In genomic region chr6:42674780-42675179, GRCh38 we compare ENCODE assay signal across 20 cellular contexts. TPM values are rescaled to one million over a fixed set of nuclear protein-coding genes. Genes with fewer than 3 reads are reported as not detected.
DNase-seq lines count a peak whose midpoint lies in the region; ATAC-seq, FAIRE-seq and TF ChIP-seq lines count a peak whose summit lies in the region.
"Had no signal": no experiment of that assay in that cellular context is flagged by ENCODE, and none has a peak within 500 bp of the region (broad histone marks: within the 10 kb centered on the region; RNA-seq: fewer than 3 reads in every experiment).

No MANE protein-coding gene starts in this region.

- TF ChIP-seq POLR2A in HepG2 (IDR thresholded peaks at IDR 0.05; ENCODE audit: insufficient read depth in 1 of 2, low read depth in 2 of 2, low read length in 2 of 2) = no peak
- no peak for TF ChIP-seq POLR2A in right lobe of liver (IDR thresholded peaks at IDR 0.05)

- H3K27ac ChIP-seq in HepG2 (ENCODE audit: extremely low read length, insufficient read depth, low read length) (no peak overlapping the region), right lobe of liver (no peak overlapping the region), skeletal muscle tissue (ENCODE audit: low read depth, low read length) (peak overlapping the region; percentile 64)
- H3K27ac ChIP-seq: BLaER1, HL-60 had no signal

- CTCF ChIA-PET in HepG2 (lab: Yijun Ruan, JAX; ENCODE audit: low intra/inter-chr PET ratio, low total read pairs) = no interaction called here

- no peaks in the 10 kb centered on the region for H3K27me3 ChIP-seq in HepG2 (ENCODE audit: control insufficient read depth in 1 of 2, insufficient read depth in 2 of 2, low read length in 2 of 2)
- no peaks in the 10 kb centered on the region for H3K27me3 ChIP-seq in right lobe of liver
- no peaks in the 10 kb centered on the region for H3K27me3 ChIP-seq in skeletal muscle tissue (ENCODE audit: control insufficient read depth in 3 of 3, insufficient read depth in 3 of 3, low read length in 3 of 3)
- H3K27me3 ChIP-seq: BLaER1 had no signal

- no peaks in the 10 kb centered on the region for H3K4me1 ChIP-seq in HepG2 (ENCODE audit: insufficient read depth, low read length)
- H3K4me1 ChIP-seq in right lobe of liver = no peaks in the 10 kb centered on the region
- H3K4me1 ChIP-seq in skeletal muscle tissue (ENCODE audit: control insufficient read depth in 3 of 3, insufficient read depth in 3 of 3, low read length in 3 of 3) = peaks cover 17 to 34% (median 28%) of the 10 kb centered on the region in 3 donors
- H3K4me1 ChIP-seq: BLaER1 had no signal

- H3K4me3 ChIP-seq in HepG2 (replicated peaks in 1 of 3; ENCODE audit: insufficient read depth in 1 of 3, low read depth in 2 of 3, low read length in 3 of 3) (no peak overlapping the region), right lobe of liver (no peak overlapping the region), skeletal muscle tissue (ENCODE audit: low read length in 3 of 3) (no peak overlapping the region)
- H3K4me3 ChIP-seq: BLaER1 had no signal

- WGBS in HepG2 (ENCODE audit: low lambda C conversion rate) = 98% methylated on average over 3 of the region's 3 CpGs
- WGBS in right lobe of liver (ENCODE audit: insufficient coverage, low coverage, low lambda C conversion rate, missing lambda C conversion rate) = 70% methylated on average over 1 of the region's 3 CpGs

- H3K9me3 ChIP-seq in HepG2 (ENCODE audit: low read length) (no peaks in the 10 kb centered on the region), right lobe of liver (no peaks in the 10 kb centered on the region), skeletal muscle tissue (ENCODE audit: control insufficient read depth in 3 of 3, low read length in 3 of 3) (no peaks in the 10 kb centered on the region)
- H3K9me3 ChIP-seq: BLaER1 had no signal

- no TSS peak for BruUV-seq in HepG2 (replicated peaks; lab: Mats Ljungman, UMichigan)

- no peak for FAIRE-seq in HepG2 (lab: Jason Lieb, UNC)

- ATAC-seq in HepG2 (no peak), right lobe of liver (no peak), GM19351 (IDR thresholded peaks at IDR 0.05; ENCODE audit: unreplicated experiment) (no peak), HG02938 (IDR thresholded peaks at IDR 0.05; ENCODE audit: unreplicated experiment) (no peak)

- peaks cover 36 to 93% of the 10 kb centered on the region in 2 experiments for H3K36me3 ChIP-seq in HepG2 (replicated peaks in 1 of 2; ENCODE audit: control insufficient read depth in 1 of 2, insufficient read depth in 2 of 2, low read length in 2 of 2)
- peaks cover 12 to 100% (median 51%) of the 10 kb centered on the region in 4 donors for H3K36me3 ChIP-seq in right lobe of liver
- H3K36me3 ChIP-seq in skeletal muscle tissue (ENCODE audit: control insufficient read depth in 3 of 3, insufficient read depth in 3 of 3, low read length in 3 of 3) = peaks cover 36 to 70% (median 45%) of the 10 kb centered on the region in 3 donors

- intact Hi-C loops in HepG2 (cut with micrococcal nuclease; ENCODE audit: unreplicated experiment) = no loop called here
- intact Hi-C loops in right lobe of liver (cut with DNase I) = no loop called here

- no peak for TF ChIP-seq RAD21 in HepG2 (CRISPR knock-in tag; IDR thresholded peaks at IDR 0.05)

- no peaks in the 10 kb centered on the region for H4K20me1 ChIP-seq in HepG2 (ENCODE audit: insufficient read depth, low read length)
- H4K20me1 ChIP-seq: BLaER1 had no signal

- TF ChIP-seq EP300 in HepG2 (IDR thresholded peaks at IDR 0.05; ENCODE audit: low read depth in 2 of 2, low read length in 2 of 2) = no peak
- no peak for TF ChIP-seq EP300 in HepG2 (CRISPR knock-in tag; IDR thresholded peaks at IDR 0.05; ENCODE audit: borderline replicate concordance)

- H3K4me2 ChIP-seq in HepG2 (ENCODE audit: low read depth, low read length) = no peak overlapping the region
- H3K4me2 ChIP-seq: BLaER1 had no signal

- in situ Hi-C loops in HepG2 (cut with HindIII; ENCODE audit: extremely low pct_ligation_motif_present, low pct_unique_long_range_greater_than_20kb) = no loop called here

- H3K79me2 ChIP-seq in HepG2 (ENCODE audit: insufficient read depth, low read length) = no peaks in the 10 kb centered on the region

- no peak for DNase-seq in HepG2 (ENCODE audit: low spot score)
- no peak for DNase-seq in right lobe of liver
- peak; percentile 9 for DNase-seq in myocyte (ENCODE audit: low read depth)
- no peak for DNase-seq in nucleus accumbens (lab: John Stamatoyannopoulos, UW)
- DNase-seq: 8988T; CD4-positive, alpha-beta memory T cell; DMS153; DMS79; GDM1; GOT3; H9; IMR-90 had no signal

- POLR2A ChIA-PET in HepG2 (lab: Yijun Ruan, JAX) = interaction anchor here (1.2 kb wide), 1 partner anchor 205 kb away, joined by 3 read pairs; the partner anchor contains the start of gene RPL7L1

- H3K9ac ChIP-seq in HepG2 (ENCODE audit: insufficient read depth, low read depth, low read length) = no peak overlapping the region
- peak overlapping the region; percentile 0 to 65 (median 15) for H3K9ac ChIP-seq in skeletal muscle tissue (ENCODE audit: low read depth in 1 of 3, low read length in 3 of 3)
- H3K9ac ChIP-seq: BLaER1 had no signal

- TF ChIP-seq CTCF in HepG2 (CRISPR knock-in tag; IDR thresholded peaks at IDR 0.05) (no peak), right lobe of liver (IDR thresholded peaks at IDR 0.05) (no peak)

- H2AFZ ChIP-seq in HepG2 (ENCODE audit: low read length) = no peak overlapping the region

TF ChIP-seq in HepG2, 621 proteins besides CTCF, POLR2A, EP300 and RAD21:
- TF ChIP-seq HOXD1 (CRISPR knock-in tag; IDR thresholded peaks at IDR 0.05) = no peak
- 0 out of 2 replicates have a peak, but pooled peaks have one; percentile 2 for TF ChIP-seq FOXO4 (CRISPR knock-in tag; conservative IDR thresholded peaks at IDR 0.05)

RNA-seq across cellular contexts. Expression of gene PRPH2, which starts 47.6 kb away (rescaled TPM):
- 0.04 and 0.06 TPM in 2 replicates for total RNA-seq in HepG2 (2016; rRNA removed; fragmentation: Illumina TruSeq; extraction: Trizol)
- total RNA-seq in HepG2 (2016; cell fraction: cytosol; rRNA removed; fragmentation: Illumina TruSeq; extraction: Trizol; ENCODE audit: low read depth) = 0.10 TPM in 1 of 2 replicates, not detected in the other
- 0.04 TPM in 1 of 2 replicates, not detected in the other for total RNA-seq in HepG2 (2016; cell fraction: insoluble cytoplasmic fraction; rRNA removed; fragmentation: Illumina TruSeq; extraction: Trizol)
- 0.10 TPM in 1 of 2 replicates, not detected in the other for total RNA-seq in HepG2 (2016; cell fraction: membrane; rRNA removed; fragmentation: Illumina TruSeq; extraction: Trizol)
- total RNA-seq in HepG2 (2016; cell fraction: nucleus; rRNA removed; fragmentation: Illumina TruSeq; extraction: Trizol) = not detected in 2 replicates
- polyA plus RNA-seq in HepG2 (2011; rRNA removed) = 0.03 and 0.05 TPM in 2 replicates
- 0.05 TPM in 2 replicates for polyA plus RNA-seq in HepG2 (2011; cell fraction: cytosol; rRNA removed)
- 0.08 TPM in 1 of 2 replicates, not detected in the other for polyA plus RNA-seq in HepG2 (2011; cell fraction: nucleus; rRNA removed)
- polyA plus RNA-seq in HepG2 (2012) = not detected in 2 replicates
- not detected in 2 replicates for polyA plus RNA-seq in HepG2 (2016; cell fraction: cytosol; fragmentation: Illumina TruSeq; extraction: Trizol; ENCODE audit: low read depth)
- polyA plus RNA-seq in HepG2 (2016; cell fraction: insoluble cytoplasmic fraction; fragmentation: Illumina TruSeq; extraction: Trizol; ENCODE audit: low read depth) = not detected in 2 replicates
- not detected in 2 replicates for polyA plus RNA-seq in HepG2 (2016; cell fraction: membrane; fragmentation: Illumina TruSeq; extraction: Trizol; ENCODE audit: low read depth)
- polyA plus RNA-seq in HepG2 (2016; cell fraction: nucleus; fragmentation: Illumina TruSeq; extraction: Trizol; ENCODE audit: insufficient read depth, low read depth) = not detected in 2 replicates
- not detected in 2 replicates for polyA minus RNA-seq in HepG2 (2011; rRNA and poly(A)+ RNA removed; ENCODE audit: low replicate concordance)
- not detected in 2 replicates for polyA minus RNA-seq in HepG2 (2011; cell fraction: cytosol; rRNA and poly(A)+ RNA removed)
- 0.12 TPM in 1 of 2 replicates, not detected in the other for polyA minus RNA-seq in HepG2 (2011; cell fraction: nucleus; rRNA and poly(A)+ RNA removed)
- total RNA-seq in right lobe of liver = under 1 TPM in 1 of 6 experiments, not detected in 5; 0.16 TPM
- 1.4 and 1.8 TPM in 2 replicates for total RNA-seq in myocyte
- polyA plus RNA-seq in myocyte (2012) = 4.1 TPM
- total RNA-seq in skeletal muscle tissue = 5.7 TPM
- total RNA-seq: CD4-positive, alpha-beta memory T cell; Daoy; HT1080 had no signal
- polyA plus RNA-seq: CD14-positive monocyte had no signal
